Comparison of ENCODE assay signal across 27 cellular contexts in genomic region chr17:17647521-17648178, GRCh38.
"Had no signal": no experiment of that assay in that cellular context is flagged by ENCODE, and none has a peak within 500 bp of the region (broad histone marks: within the 10 kb centered on the region; RNA-seq: fewer than 3 reads in every experiment).

No MANE protein-coding gene starts in this region.

- H3K4me1 Mint-ChIP-seq: memory B cell; stimulated activated memory B cell treated with anti-CD40 and anti-IgM and Interleukin-4, amounts not matched to agents 10 μg/mL and 1 μg/mL and 100 μg/mL, for 72 hours had no signal

- H3K27me3 ChIP-seq: pancreas, upper lobe of left lung, uterus had no signal

- H3K9me3 ChIP-seq: lower lobe of right lung, pancreas, prostate gland, uterus had no signal

- H3K27me3 Mint-ChIP-seq: stimulated activated naive CD8-positive, alpha-beta T cell treated with anti-CD3 and anti-CD28 coated beads, Interleukin-15, Interleukin-2, amounts not matched to agents 100 ng/mL and 50 ng/mL, for 24 hours had no signal

- H3K36me3 Mint-ChIP-seq: natural killer cell treated with Interleukin-12 subunit alpha and Interleukin-12 subunit beta and Interleukin-15 and Interleukin-18, amount 100 ng/mL, for 72 hours; stimulated activated memory B cell treated with anti-CD40 and anti-IgM and Interleukin-4, amounts not matched to agents 10 μg/mL and 1 μg/mL and 100 μg/mL, for 72 hours had no signal

- H3K9me3 Mint-ChIP-seq: natural killer cell treated with Interleukin-12 subunit alpha and Interleukin-12 subunit beta and Interleukin-15 and Interleukin-18, amount 100 ng/mL, for 72 hours had no signal

- H3K4me3 ChIP-seq: esophagus squamous epithelium, gastroesophageal sphincter, left ventricle myocardium inferior, lower lobe of right lung, pancreas, prostate gland, spleen, tibial artery, upper lobe of left lung, uterus had no signal

- H3K27ac ChIP-seq: epithelial cell of prostate, esophagus squamous epithelium, gastroesophageal sphincter, left ventricle myocardium inferior, lower lobe of right lung, pancreas, prostate gland, spleen, tibial artery, upper lobe of left lung, uterus had no signal

- H3K36me3 ChIP-seq: esophagus squamous epithelium, gastroesophageal sphincter, left ventricle myocardium inferior, lower lobe of right lung, pancreas, prostate gland, spleen, tibial artery, upper lobe of left lung, uterus had no signal

- ATAC-seq: effector memory CD8-positive, alpha-beta T cell; gastroesophageal sphincter; lower lobe of right lung; pancreas; sciatic nerve had no signal

- DNase-seq: effector memory CD8-positive, alpha-beta T cell; esophagus squamous epithelium; foreskin fibroblast; head of caudate nucleus; hypothalamus; left ventricle myocardium inferior; lower lobe of right lung; midbrain; occipital lobe; pancreas; retina; spleen; stimulated activated CD4-positive, alpha-beta T cell treated with anti-CD3 and anti-CD28 coated beads, Interleukin-15, amount 100 ng/mL, for 24 hours; stimulated activated CD4-positive, alpha-beta T cell treated with anti-CD3 and anti-CD28 coated beads, Interleukin-1b, Interleukin-23, amount 100 ng/mL, for 48 hours; stimulated activated CD4-positive, alpha-beta T cell treated with anti-CD3 and anti-CD28 coated beads, Interleukin-4, amount 100 ng/mL, for 24 hours; tibial artery; upper lobe of left lung; uterus had no signal

- H3K4me3 Mint-ChIP-seq: dendritic cell treated with granulocyte-macrophage colony-stimulating factor and Interleukin-4, amounts not matched to agents 40 ng/mL and 50 ng/mL, for 4 days; effector memory CD8-positive, alpha-beta T cell; memory B cell; natural killer cell treated with Interleukin-12 subunit alpha and Interleukin-12 subunit beta and Interleukin-15 and Interleukin-18, amount 100 ng/mL, for 72 hours; stimulated activated memory B cell treated with anti-CD40 and anti-IgM and Interleukin-4, amounts not matched to agents 10 μg/mL and 1 μg/mL and 100 μg/mL, for 72 hours; stimulated activated naive CD8-positive, alpha-beta T cell treated with anti-CD3 and anti-CD28 coated beads, Interleukin-15, Interleukin-2, amounts not matched to agents 100 ng/mL and 50 ng/mL, for 24 hours had no signal

- H3K27ac Mint-ChIP-seq: dendritic cell treated with granulocyte-macrophage colony-stimulating factor and Interleukin-4, amounts not matched to agents 40 ng/mL and 50 ng/mL, for 4 days; effector memory CD8-positive, alpha-beta T cell; memory B cell; stimulated activated memory B cell treated with anti-CD40 and anti-IgM and Interleukin-4, amounts not matched to agents 10 μg/mL and 1 μg/mL and 100 μg/mL, for 72 hours; stimulated activated naive CD8-positive, alpha-beta T cell treated with anti-CD3 and anti-CD28 coated beads, Interleukin-15, Interleukin-2, amounts not matched to agents 100 ng/mL and 50 ng/mL, for 24 hours had no signal
